9 cellular contexts compared by ENCODE assay signal in the genomic region with DNA sequence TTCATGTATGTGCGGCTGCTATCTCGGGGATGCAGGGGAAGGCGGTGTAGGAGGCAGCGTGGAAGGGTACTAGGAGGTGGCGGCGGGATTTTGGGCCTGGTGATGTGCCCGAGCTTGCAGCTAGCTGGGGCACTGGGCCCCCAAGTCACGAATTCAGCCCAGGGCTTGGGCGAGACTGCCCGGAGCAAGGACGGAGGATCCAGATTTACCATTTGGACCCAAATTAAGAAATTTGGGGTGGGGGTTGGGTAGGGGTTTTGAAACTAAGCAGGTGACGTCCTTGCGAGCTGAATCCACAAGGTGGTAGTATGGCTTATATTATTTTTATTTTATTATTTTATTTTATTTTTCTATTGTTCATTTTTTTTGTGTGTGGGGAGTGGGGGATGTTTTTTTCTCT. TPM values are rescaled to one million over a fixed set of nuclear protein-coding genes. Genes with fewer than 3 reads are reported as not detected.
DNase-seq lines count a peak whose midpoint lies in the region; ATAC-seq, FAIRE-seq and TF ChIP-seq lines count a peak whose summit lies in the region.
"Had no signal": no experiment of that assay in that cellular context is flagged by ENCODE, and none has a peak within 500 bp of the region (broad histone marks: within the 10 kb centered on the region; RNA-seq: fewer than 3 reads in every experiment).

No MANE protein-coding gene starts in this region.

- H3K27ac Mint-ChIP-seq in activated CD4-positive, alpha-beta memory T cell treated with anti-CD3 and anti-CD28 coated beads for 36 hours = peak overlapping the region; percentile 85

- peak in 1 of 2 experiments; percentile 39; a peak in 2 of 5 replicates for TF ChIP-seq RAD21 in A549 (conservative IDR thresholded peaks at IDR 0.05 in 1 of 2, IDR thresholded peaks at IDR 0.05 in 1 of 2)

- H3K4me2 ChIP-seq in A549 = peak overlapping the region; percentile 73
- H3K4me2 ChIP-seq in osteoblast (ENCODE audit: insufficient read depth, low read length) = no peak overlapping the region

- H3K27me3 ChIP-seq in osteoblast (ENCODE audit: insufficient read depth, low read length) = no peaks in the 10 kb centered on the region

- peak; percentile 50 to 64; a peak in 4 of 6 replicates for ATAC-seq in A549
- no peak for ATAC-seq in HG03457 (IDR thresholded peaks at IDR 0.05; ENCODE audit: unreplicated experiment)
- no peak for ATAC-seq in HG03175 (IDR thresholded peaks at IDR 0.05; ENCODE audit: unreplicated experiment)

- DNase-seq in A549 (ENCODE audit: low read depth in 1 of 2, low spot score in 1 of 2) (peak; percentile 3 to 20), osteoblast (ENCODE audit: insufficient read length, low spot score, missing footprints) (no peak), HuH-7 (ENCODE audit: low spot score) (no peak)
- DNase-seq in activated CD4-positive, alpha-beta memory T cell treated with anti-CD3 and anti-CD28 coated beads for 36 hours = peak; percentile 17
- DNase-seq: NCI-H2081 treated with DMSO at 0.1 percent for 48 hours had no signal

- H3K27me3 Mint-ChIP-seq in activated CD4-positive, alpha-beta memory T cell treated with anti-CD3 and anti-CD28 coated beads for 36 hours = peaks cover 6% of the 10 kb centered on the region

- CTCF ChIA-PET in A549 (lab: Yijun Ruan, JAX) = no interaction called here
- CTCF ChIA-PET in activated CD4-positive, alpha-beta memory T cell treated with anti-CD3 and anti-CD28 coated beads for 36 hours (lab: Charles Lee) = no interaction called here

- H3K27ac ChIP-seq in A549 = peak overlapping the region; percentile 77 to 91
- H3K27ac ChIP-seq in osteoblast (ENCODE audit: low read depth, low read length) = no peak overlapping the region

- H3K4me1 ChIP-seq in A549 (no peaks in the 10 kb centered on the region), osteoblast (ENCODE audit: insufficient read depth, low read length) (no peaks in the 10 kb centered on the region)

- peak overlapping the region; percentile 83 for H3K4me3 Mint-ChIP-seq in activated CD4-positive, alpha-beta memory T cell treated with anti-CD3 and anti-CD28 coated beads for 36 hours

- TF ChIP-seq CTCF in A549 (IDR thresholded peaks at IDR 0.05) (peak; percentile 32), osteoblast (IDR thresholded peaks at IDR 0.05; ENCODE audit: extremely low read depth, low read depth, low read length) (no peak)

- TF ChIP-seq EP300 in A549 (IDR thresholded peaks at IDR 0.05) = no peak

- no peak overlapping the region for H2AFZ ChIP-seq in osteoblast (ENCODE audit: low read length)

- no peaks in the 10 kb centered on the region for H3K9me3 Mint-ChIP-seq in activated CD4-positive, alpha-beta memory T cell treated with anti-CD3 and anti-CD28 coated beads for 36 hours

- TF ChIP-seq POLR2A in A549 (IDR thresholded peaks at IDR 0.05; ENCODE audit: low read length) = no peak

- no peaks in the 10 kb centered on the region for H3K36me3 ChIP-seq in osteoblast (ENCODE audit: insufficient read depth, low read length)

- H3K4me3 ChIP-seq in A549 (peak overlapping the region; percentile 63), iPS-11a (ENCODE audit: low read depth, low read length) (peak overlapping the region; percentile 79), osteoblast (ENCODE audit: insufficient read depth, low read length) (no peak overlapping the region)

- H4K20me1 ChIP-seq in osteoblast (ENCODE audit: insufficient read depth, low read length) = no peaks in the 10 kb centered on the region

- H3K9me3 ChIP-seq in A549 (no peaks in the 10 kb centered on the region), osteoblast (ENCODE audit: low read depth, low read length) (no peaks in the 10 kb centered on the region)

- 4% methylated on average over 8 of the region's 13 CpGs for WGBS in A549 (ENCODE audit: missing lambda C conversion rate)

- H3K4me1 Mint-ChIP-seq in activated CD4-positive, alpha-beta memory T cell treated with anti-CD3 and anti-CD28 coated beads for 36 hours (ENCODE audit: low read depth) = peaks cover 14% of the 10 kb centered on the region

- intact Hi-C loops in activated CD4-positive, alpha-beta memory T cell treated with anti-CD3 and anti-CD28 coated beads for 36 hours (cut with micrococcal nuclease) = loop anchor here (10.0 kb wide), 1 partner anchor 181 kb away; no protein-coding TSS in a partner anchor

- POLR2A ChIA-PET in A549 (lab: Yijun Ruan, JAX) = no interaction called here
- POLR2A ChIA-PET in activated CD4-positive, alpha-beta memory T cell treated with anti-CD3 and anti-CD28 coated beads for 36 hours (lab: Charles Lee) = no interaction called here

- FAIRE-seq in A549 (lab: Jason Lieb, UNC) (no peak), G401.6 (lab: Jason Lieb, UNC) (peak; percentile 49)

- H3K36me3 Mint-ChIP-seq in activated CD4-positive, alpha-beta memory T cell treated with anti-CD3 and anti-CD28 coated beads for 36 hours = no peaks in the 10 kb centered on the region

- H3K79me2 ChIP-seq in osteoblast (ENCODE audit: insufficient read depth, low read length) = no peaks in the 10 kb centered on the region

TF ChIP-seq in A549, 52 proteins besides CTCF, POLR2A, EP300 and RAD21:
- peak; percentile 30; the same call in 2 of the 3 replicates for TF ChIP-seq SMC3 (IDR thresholded peaks at IDR 0.05)
- TF ChIP-seq CHD2 (IDR thresholded peaks at IDR 0.05; ENCODE audit: low read length, partially characterized antibody) = no peak
- no peak for TF ChIP-seq CEBPB (IDR thresholded peaks at IDR 0.05)
- no peak for TF ChIP-seq SREBF2 (IDR thresholded peaks at IDR 0.05)
- TF ChIP-seq FOXS1 (CRISPR knock-in tag; IDR thresholded peaks at IDR 0.05) = no peak

RNA-seq across cellular contexts. Expression of gene NLGN4Y, which starts 1.0 kb away (rescaled TPM):
- 12.8 and 19.0 TPM in 2 replicates for polyA plus RNA-seq in A549 (2011; rRNA removed)
- 2.6 and 3.8 TPM in 2 replicates for polyA plus RNA-seq in A549 (2012; cell fraction: cytosol; rRNA removed)
- 3.3 and 6.2 TPM in 2 replicates for polyA plus RNA-seq in A549 (2012; cell fraction: nucleus; rRNA removed)
- 2.8 to 4.1 TPM (median 4.0 TPM) in 3 replicates for polyA plus RNA-seq in A549 (2017; fragmentation: RNase III; extraction: RNeasy Plus Mini Kit Qiagen cat#74134 plus additional on column Dnase treatment)
- polyA minus RNA-seq in A549 (2011; rRNA and poly(A)+ RNA removed) = 51.7 and 58.2 TPM in 2 replicates
- 1 to 10 TPM; 3.0 to 3.8 TPM for total RNA-seq in activated CD4-positive, alpha-beta memory T cell treated with anti-CD3 and anti-CD28 coated beads for 36 hours
- total RNA-seq in osteoblast = 33.3 TPM in 1 of 2 replicates, not detected in the other

Comparison
In these comparisons a context has a peak if more than half of its experiments do, and no peak if none do; other contexts are left out.
1. ATAC-seq: peak in A549 (2 of 2); none in HG03457 (single experiment) and HG03175 (single experiment).
2. DNase-seq: peak in A549 (2 of 2) and activated CD4-positive, alpha-beta memory T cell treated with anti-CD3 and anti-CD28 coated beads for 36 hours (single experiment); none in osteoblast (single experiment) and HuH-7 (single experiment).